ENCODE assay signal across 31 cellular contexts in genomic region chr4:40478215-40478614, GRCh38.
"Had no signal": no experiment of that assay in that cellular context is flagged by ENCODE, and none has a peak within 500 bp of the region (broad histone marks: within the 10 kb centered on the region; RNA-seq: fewer than 3 reads in every experiment).

No MANE protein-coding gene starts in this region.

- H3K9me3 ChIP-seq: SJSA1, SK-N-SH had no signal

- H3K27ac ChIP-seq: brain microvascular endothelial cell, KMS-11, SJSA1 had no signal

- H3K4me1 ChIP-seq: SJSA1 had no signal

- H3K27ac Mint-ChIP-seq: activated B cell treated with CpG ODN at 0.5 μM for 24 hours; activated CD4-positive, alpha-beta memory T cell treated with anti-CD3 and anti-CD28 coated beads for 36 hours; activated naive CD8-positive, alpha-beta T cell treated with anti-CD3 and anti-CD28 coated beads for 36 hours; activated T-helper 1 cell treated with anti-CD3 and anti-CD28 coated beads, Interleukin-12 subunit alpha, Interleukin-12 subunit beta, Interleukin-2, Interleukin-4 antibody, amounts not matched to agents 30 ng/mL and 10 ng/mL and 1 ng/mL, durations not matched to agents 14 hours and 24 hours and 36 hours; T-helper 1 cell treated with Interleukin-12 subunit alpha and Interleukin-12 subunit beta and Interleukin-4 antibody, amounts not matched to agents 30 μg/mL and 1 μg/mL, for 36 hours; T-helper 2 cell treated with Interferon-gamma antibody and Interleukin-4, amounts not matched to agents 5 μg/mL and 100 μg/mL, for 36 hours had no signal

- H3K36me3 Mint-ChIP-seq: activated CD4-positive, alpha-beta memory T cell treated with anti-CD3 and anti-CD28 coated beads for 36 hours; activated naive CD8-positive, alpha-beta T cell treated with anti-CD3 and anti-CD28 coated beads for 36 hours had no signal

- DNase-seq: activated B cell treated with CpG ODN at 0.5 μM for 24 hours; activated CD4-positive, alpha-beta memory T cell treated with anti-CD3 and anti-CD28 coated beads for 36 hours; activated CD4-positive, alpha-beta T cell treated with anti-CD3 and anti-CD28 coated beads for 4 hours; activated CD4-positive, alpha-beta T cell treated with anti-CD3 and anti-CD28 coated beads, Interleukin-2, amount 50 U/mL, for 1 hour; activated CD4-positive, CD25-positive, alpha-beta regulatory T cell treated with anti-CD3 and anti-CD28 coated beads, Interleukin-2, amount 50 U/mL, for 72 hours; activated CD8-positive, alpha-beta memory T cell treated with anti-CD3 and anti-CD28 coated beads, Interleukin-2, amount 50 U/mL, for 4 hours; activated naive CD4-positive, alpha-beta T cell treated with anti-CD3 and anti-CD28 coated beads, Interleukin-2, amount 50 U/mL, for 16 hours; activated naive CD8-positive, alpha-beta T cell treated with anti-CD3 and anti-CD28 coated beads for 36 hours; activated T-cell treated with anti-CD3 and anti-CD28 coated beads for 4 hours; activated T-cell treated with anti-CD3 and anti-CD28 coated beads, Interleukin-2, amount 50 U/mL, for 4 hours; amniotic stem cell; aorta; brain microvascular endothelial cell; central memory CD4-positive, alpha-beta T cell; MM.1S; MV-4-11; NCI-H1092; NCI-H1436 treated with DMSO at 0.1 percent for 48 hours; NCI-H1694 treated with DMSO at 0.1 percent for 48 hours; NCI-H2029; NCI-H345; NCI-H526; NCI-H748 treated with DMSO at 0.1 percent for 48 hours; SHP77; SK-N-SH had no signal

- H3K36me3 ChIP-seq: brain microvascular endothelial cell, SJSA1 had no signal

- ATAC-seq: activated T-cell treated with anti-CD3 and anti-CD28 coated beads, Interleukin-2, amount 50 U/mL, for 4 hours; Panc1 had no signal

- H3K4me3 Mint-ChIP-seq: activated B cell treated with CpG ODN at 0.5 μM for 24 hours; activated CD4-positive, alpha-beta memory T cell treated with anti-CD3 and anti-CD28 coated beads for 36 hours; activated naive CD8-positive, alpha-beta T cell treated with anti-CD3 and anti-CD28 coated beads for 36 hours; activated T-cell treated with anti-CD3 and anti-CD28 coated beads, Interleukin-2, amount 50 U/mL, for 4 hours; activated T-helper 1 cell treated with anti-CD3 and anti-CD28 coated beads, Interleukin-12 subunit alpha, Interleukin-12 subunit beta, Interleukin-2, Interleukin-4 antibody, amounts not matched to agents 30 ng/mL and 10 ng/mL and 1 ng/mL, durations not matched to agents 14 hours and 24 hours and 36 hours; T-helper 1 cell treated with Interleukin-12 subunit alpha and Interleukin-12 subunit beta and Interleukin-4 antibody, amounts not matched to agents 30 μg/mL and 1 μg/mL, for 36 hours; T-helper 2 cell treated with Interferon-gamma antibody and Interleukin-4, amounts not matched to agents 5 μg/mL and 100 μg/mL, for 36 hours had no signal

- H3K9me3 Mint-ChIP-seq: activated B cell treated with CpG ODN at 0.5 μM for 24 hours; activated CD4-positive, alpha-beta memory T cell treated with anti-CD3 and anti-CD28 coated beads for 36 hours; activated naive CD8-positive, alpha-beta T cell treated with anti-CD3 and anti-CD28 coated beads for 36 hours; activated T-cell treated with anti-CD3 and anti-CD28 coated beads, Interleukin-2, amount 50 U/mL, for 4 hours; activated T-helper 1 cell treated with anti-CD3 and anti-CD28 coated beads, Interleukin-12 subunit alpha, Interleukin-12 subunit beta, Interleukin-2, Interleukin-4 antibody, amounts not matched to agents 30 ng/mL and 10 ng/mL and 1 ng/mL, durations not matched to agents 14 hours and 24 hours and 36 hours; T-helper 1 cell treated with Interleukin-12 subunit alpha and Interleukin-12 subunit beta and Interleukin-4 antibody, amounts not matched to agents 30 μg/mL and 1 μg/mL, for 36 hours; T-helper 2 cell treated with Interferon-gamma antibody and Interleukin-4, amounts not matched to agents 5 μg/mL and 100 μg/mL, for 36 hours had no signal

- H3K27me3 Mint-ChIP-seq: activated B cell treated with CpG ODN at 0.5 μM for 24 hours had no signal

- H3K4me3 ChIP-seq: SJSA1 had no signal

- H3K4me1 Mint-ChIP-seq: activated B cell treated with CpG ODN at 0.5 μM for 24 hours had no signal

- H3K27me3 ChIP-seq: brain microvascular endothelial cell, SJSA1 had no signal
